Comparison of ENCODE assay signal across 12 cellular contexts in the genomic region with DNA sequence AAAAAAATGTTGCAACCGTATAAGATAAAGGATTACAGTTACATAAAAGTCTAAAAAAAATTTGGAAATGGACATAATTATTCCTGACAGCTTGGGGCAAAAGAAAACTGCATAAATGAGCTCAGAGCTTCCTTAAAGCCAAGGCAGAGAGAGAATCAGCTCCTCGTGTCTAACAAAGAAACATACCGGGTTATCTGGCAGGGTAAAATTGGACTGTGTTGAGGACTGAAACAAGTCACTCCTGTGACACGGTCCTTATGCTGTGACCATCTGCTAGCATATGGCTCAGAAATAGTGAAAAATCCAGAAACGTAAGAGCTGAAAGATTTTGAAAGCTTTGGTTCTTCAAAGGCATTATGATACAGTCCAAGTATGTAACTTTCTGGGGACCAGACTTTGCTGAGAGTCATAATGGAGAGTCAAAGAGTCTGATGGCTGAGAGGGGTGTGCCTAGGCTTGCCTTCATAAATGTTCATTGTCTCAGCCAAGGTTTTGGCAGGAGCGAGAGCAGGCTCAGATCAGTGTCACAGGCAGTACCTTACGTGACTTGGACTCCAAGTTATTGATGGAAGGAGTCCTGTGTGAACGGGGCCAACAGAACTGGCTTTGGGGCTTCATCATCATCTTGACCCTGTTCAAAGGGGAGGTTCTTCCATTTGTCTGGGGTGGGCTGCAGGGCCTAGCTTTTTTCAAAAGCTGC. TPM values are rescaled to one million over a fixed set of nuclear protein-coding genes. Genes with fewer than 3 reads are reported as not detected.
DNase-seq lines count a peak whose midpoint lies in the region; ATAC-seq and TF ChIP-seq lines count a peak whose summit lies in the region.
"Had no signal": no experiment of that assay in that cellular context is flagged by ENCODE, and none has a peak within 500 bp of the region (broad histone marks: within the 10 kb centered on the region; RNA-seq: fewer than 3 reads in every experiment).

No MANE protein-coding gene starts in this region.

- peak overlapping the region; percentile 1 for H3K9ac ChIP-seq in neural progenitor cell

- TF ChIP-seq CTCF in neural progenitor cell (IDR thresholded peaks at IDR 0.05), result no peak

- no peaks in the 10 kb centered on the region for H3K27me3 ChIP-seq in neural progenitor cell

- H3K4me1 Mint-ChIP-seq in neural progenitor cell, result no peaks in the 10 kb centered on the region

- no peaks in the 10 kb centered on the region for H3K9me3 ChIP-seq in neural progenitor cell (ENCODE audit: low read depth)

- peak overlapping the region; percentile 32 for H3K27ac ChIP-seq in neural progenitor cell

- peak overlapping the region; percentile 72 for H3K27ac Mint-ChIP-seq in neural progenitor cell

- H4K20me1 ChIP-seq in neural progenitor cell (ENCODE audit: low read depth), result no peaks in the 10 kb centered on the region

- no peak overlapping the region for H3K4me3 Mint-ChIP-seq in neural progenitor cell

- no peak overlapping the region for H3K4me2 ChIP-seq in neural progenitor cell

- peaks cover 34% of the 10 kb centered on the region for H3K36me3 Mint-ChIP-seq in neural progenitor cell

- no peaks in the 10 kb centered on the region for H3K79me2 ChIP-seq in neural progenitor cell (ENCODE audit: low read depth)

- no peaks in the 10 kb centered on the region for H3K4me1 ChIP-seq in neural progenitor cell

- H2AFZ ChIP-seq in neural progenitor cell (replicated peaks), result no peak overlapping the region

- no peak for ATAC-seq in GM19467 (IDR thresholded peaks at IDR 0.05; ENCODE audit: unreplicated experiment)
- ATAC-seq in HG02571 (IDR thresholded peaks at IDR 0.05; ENCODE audit: unreplicated experiment), result no peak
- ATAC-seq: left lobe of liver had no signal

- DNase-seq in DMS79 (lab: John Stamatoyannopoulos, UW) (peak; percentile 71), NCI-H2196 treated with DMSO at 0.1 percent for 48 hours (lab: John Stamatoyannopoulos, UW; ENCODE audit: unreplicated experiment) (peak; percentile 28), cerebellar cortex (ENCODE audit: low spot score) (peak; percentile 90), neural progenitor cell (ENCODE audit: low spot score) (no peak), iPS-NIHi7 (ENCODE audit: extremely low spot score) (no peak), DMS153 (lab: John Stamatoyannopoulos, UW) (no peak)
- DNase-seq: activated T-cell treated with anti-CD3 and anti-CD28 coated beads for 4 hours; central memory CD4-positive, alpha-beta T cell; DND-41 had no signal

- no peaks in the 10 kb centered on the region for H3K9me3 Mint-ChIP-seq in neural progenitor cell

- H3F3A ChIP-seq in neural progenitor cell (ENCODE audit: low read depth), result peaks cover 6% of the 10 kb centered on the region

- no peaks in the 10 kb centered on the region for H3K36me3 ChIP-seq in neural progenitor cell

- H3K27me3 Mint-ChIP-seq in neural progenitor cell (ENCODE audit: insufficient read depth, low read depth), result peaks cover 4% of the 10 kb centered on the region

- H3K4me3 ChIP-seq in neural progenitor cell, result no peak overlapping the region

RNA-seq across cellular contexts. Expression of gene MAP6D1, which starts 12.5 kb away (rescaled TPM):
- total RNA-seq in neural progenitor cell (ENCODE audit: low replicate concordance), result 3.5 and 12.4 TPM in 2 replicates

Comparison
In these comparisons a context has a peak if more than half of its experiments do, and no peak if none do; other contexts are left out.
1. DNase-seq: peak in DMS79 (single experiment), NCI-H2196 treated with DMSO at 0.1 percent for 48 hours (single experiment) and cerebellar cortex (single experiment); none in neural progenitor cell (single experiment), iPS-NIHi7 (single experiment) and DMS153 (single experiment).